In the genomic region with DNA sequence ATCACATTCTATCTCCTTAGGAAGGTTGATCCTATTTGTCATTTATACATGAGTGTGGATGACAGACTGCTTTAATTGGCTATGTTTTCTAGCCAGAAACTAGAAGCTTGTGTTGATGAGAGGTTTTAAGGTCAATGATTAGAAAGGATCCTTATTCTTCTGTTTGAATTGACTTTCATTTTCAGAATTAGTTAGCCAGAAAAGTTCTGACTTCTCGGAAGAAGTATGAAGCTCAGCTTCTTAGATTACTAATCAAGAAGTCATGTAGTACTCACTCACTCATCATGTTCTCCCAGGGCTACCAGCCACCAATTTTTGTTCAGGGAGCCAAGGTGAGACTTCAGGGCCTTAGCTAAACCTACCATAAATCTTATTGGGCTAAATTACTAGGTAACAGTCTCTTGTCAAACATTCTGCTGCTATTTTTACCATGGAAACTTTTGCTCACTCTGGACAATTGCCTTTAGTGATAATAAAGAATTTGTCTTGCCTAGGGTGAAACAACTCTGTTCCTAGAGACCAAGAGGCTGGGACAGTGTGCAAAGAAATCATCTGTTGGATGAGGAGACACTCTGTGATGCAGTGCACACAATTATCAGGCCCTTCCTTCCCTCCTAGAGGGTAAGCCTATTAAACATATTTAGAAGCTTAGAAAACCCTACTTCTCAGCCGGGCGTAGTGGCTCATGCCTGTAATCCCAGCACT, we compare ENCODE assay signal across 1 cellular context.
TF ChIP-seq lines count a peak whose summit lies in the region.

No MANE protein-coding gene starts in this region.

TF ChIP-seq in GM12878, 131 proteins besides CTCF, POLR2A, EP300 and RAD21 (continued from another document):
- TF ChIP-seq ATF7 (IDR thresholded peaks at IDR 0.05; ENCODE audit: low read depth): peak; percentile 43
- 0 out of 2 replicates have a peak, but pooled peaks have one; percentile 48 for TF ChIP-seq HDGF (IDR thresholded peaks at IDR 0.05)
- TF ChIP-seq TCF7 (IDR thresholded peaks at IDR 0.05; ENCODE audit: borderline replicate concordance): no peak
- TF ChIP-seq, protein P1, sequence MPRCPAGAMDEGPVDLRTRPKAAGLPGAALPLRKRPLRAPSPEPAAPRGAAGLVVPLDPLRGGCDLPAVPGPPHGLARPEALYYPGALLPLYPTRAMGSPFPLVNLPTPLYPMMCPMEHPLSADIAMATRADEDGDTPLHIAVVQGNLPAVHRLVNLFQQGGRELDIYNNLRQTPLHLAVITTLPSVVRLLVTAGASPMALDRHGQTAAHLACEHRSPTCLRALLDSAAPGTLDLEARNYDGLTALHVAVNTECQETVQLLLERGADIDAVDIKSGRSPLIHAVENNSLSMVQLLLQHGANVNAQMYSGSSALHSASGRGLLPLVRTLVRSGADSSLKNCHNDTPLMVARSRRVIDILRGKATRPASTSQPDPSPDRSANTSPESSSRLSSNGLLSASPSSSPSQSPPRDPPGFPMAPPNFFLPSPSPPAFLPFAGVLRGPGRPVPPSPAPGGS (IDR thresholded peaks at IDR 0.05; ENCODE audit: borderline replicate concordance, insufficient read depth, low read depth, low read length, poor library complexity, severe bottlenecking): no peak
